Comparison of ENCODE assay signal across 1 cellular context in genomic region chr1:153526132-153526543, GRCh38.
TF ChIP-seq lines count a peak whose summit lies in the region.

No MANE protein-coding gene starts in this region.

TF ChIP-seq in K562, 482 proteins besides CTCF, POLR2A, EP300 and RAD21 (continued from another document):
- no peak for TF ChIP-seq ZNF12 (CRISPR knock-in tag; IDR thresholded peaks at IDR 0.05)
- no peak for TF ChIP-seq NEUROD1 (IDR thresholded peaks at IDR 0.05; ENCODE audit: borderline replicate concordance, low read depth, low read length, partially characterized antibody)
- TF ChIP-seq FOSL1 (tag; conservative IDR thresholded peaks at IDR 0.05): no peak
- no peak for TF ChIP-seq POLR2B (IDR thresholded peaks at IDR 0.05; ENCODE audit: low read depth, partially characterized antibody)
- TF ChIP-seq ATF1 (CRISPR knock-in tag; IDR thresholded peaks at IDR 0.05): no peak
- TF ChIP-seq ATF1 (tag; IDR thresholded peaks at IDR 0.05): no peak
- peak; percentile 49 for TF ChIP-seq TFAP4 (CRISPR knock-in tag; IDR thresholded peaks at IDR 0.05; ENCODE audit: borderline replicate concordance)
- TF ChIP-seq HDAC2 (IDR thresholded peaks at IDR 0.05): no peak
- no peak for TF ChIP-seq ZNF232 (CRISPR knock-in tag; IDR thresholded peaks at IDR 0.05)
- 0 out of 2 replicates have a peak, but pooled peaks have one; percentile 7 for TF ChIP-seq ATF4 (CRISPR knock-in tag; IDR thresholded peaks at IDR 0.05)
- TF ChIP-seq KLF6 (CRISPR knock-in tag; IDR thresholded peaks at IDR 0.05; ENCODE audit: borderline replicate concordance): no peak
- TF ChIP-seq NFIC (IDR thresholded peaks at IDR 0.05): peak; percentile 73
- 0 out of 2 replicates have a peak, but pooled peaks have one; percentile 35 for TF ChIP-seq RERE (CRISPR knock-in tag; IDR thresholded peaks at IDR 0.05; ENCODE audit: borderline replicate concordance)
- no peak for TF ChIP-seq BMI1 (IDR thresholded peaks at IDR 0.05; ENCODE audit: low read length)
- TF ChIP-seq CBX2 (IDR thresholded peaks at IDR 0.05; ENCODE audit: insufficient read depth, low read length, poor library complexity, severe bottlenecking): no peak
- TF ChIP-seq ZNF444 (CRISPR knock-in tag; IDR thresholded peaks at IDR 0.05): no peak
- peak; percentile 53 for TF ChIP-seq TCF3 (CRISPR knock-in tag; IDR thresholded peaks at IDR 0.05)
- no peak for TF ChIP-seq ZKSCAN8 (CRISPR knock-in tag; IDR thresholded peaks at IDR 0.05)
